In genomic region chrX:130726661-130727060, GRCh38 we compare ENCODE assay signal across 18 cellular contexts.
DNase-seq lines count a peak whose midpoint lies in the region; ATAC-seq, FAIRE-seq and TF ChIP-seq lines count a peak whose summit lies in the region.
"Had no signal": no experiment of that assay in that cellular context is flagged by ENCODE, and none has a peak within 500 bp of the region (broad histone marks: within the 10 kb centered on the region; RNA-seq: fewer than 3 reads in every experiment).

No MANE protein-coding gene starts in this region.

- no peaks in the 10 kb centered on the region for H3K79me2 ChIP-seq in astrocyte (ENCODE audit: insufficient read depth, low read length)

- no peak overlapping the region for H3K27ac ChIP-seq in astrocyte (ENCODE audit: low read depth, low read length)

- H3K9me3 Mint-ChIP-seq in astrocyte (ENCODE audit: unreplicated experiment) = no peaks in the 10 kb centered on the region

- no peak overlapping the region for H2AFZ ChIP-seq in astrocyte (ENCODE audit: low read depth, low read length)

- peak overlapping the region; percentile 85 for H3K27ac Mint-ChIP-seq in astrocyte (ENCODE audit: unreplicated experiment)
- H3K27ac Mint-ChIP-seq: activated CD4-positive, alpha-beta memory T cell treated with anti-CD3 and anti-CD28 coated beads for 36 hours had no signal

- TF ChIP-seq CTCF in astrocyte (IDR thresholded peaks at IDR 0.05; ENCODE audit: insufficient read depth, low read depth, low read length) = no peak

- no peak overlapping the region for H3K9ac ChIP-seq in astrocyte (ENCODE audit: low read length)

- no peaks in the 10 kb centered on the region for H3K27me3 ChIP-seq in astrocyte (ENCODE audit: insufficient read depth, low read length)

- no peak overlapping the region for H3K4me3 Mint-ChIP-seq in astrocyte (ENCODE audit: unreplicated experiment)
- H3K4me3 Mint-ChIP-seq: activated CD4-positive, alpha-beta memory T cell treated with anti-CD3 and anti-CD28 coated beads for 36 hours had no signal

- no peak for TF ChIP-seq POLR2A in GM12891 (IDR thresholded peaks at IDR 0.05; ENCODE audit: low read depth, low read length)

- H3K36me3 Mint-ChIP-seq in astrocyte (ENCODE audit: low read depth, unreplicated experiment) = no peaks in the 10 kb centered on the region

- no peak overlapping the region for H3K4me3 ChIP-seq in astrocyte (ENCODE audit: insufficient read depth, low read depth, low read length)

- H4K20me1 ChIP-seq in astrocyte (ENCODE audit: insufficient read depth, low read length) = no peaks in the 10 kb centered on the region

- H3K4me2 ChIP-seq in astrocyte (ENCODE audit: low read length) = no peak overlapping the region

- peaks cover 27% of the 10 kb centered on the region for H3K4me1 Mint-ChIP-seq in astrocyte (ENCODE audit: low read depth, unreplicated experiment)

- peak; percentile 64 for DNase-seq in AG08395 (ENCODE audit: low spot score)
- peak; percentile 83 for DNase-seq in M059J (ENCODE audit: low read depth)
- DNase-seq in astrocyte (ENCODE audit: low read depth) = peak; percentile 62
- DNase-seq in iris pigment epithelial cell (ENCODE audit: low read depth) = peak; percentile 77
- DNase-seq in GM12891 (ENCODE audit: insufficient read length, low spot score) = no peak
- no peak for DNase-seq in stimulated activated CD4-positive, alpha-beta T cell treated with anti-CD3 and anti-CD28 coated beads, Interleukin-4, amount 100 ng/mL, for 4 hours
- no peak for DNase-seq in urothelium cell line (ENCODE audit: low spot score)
- DNase-seq: activated CD4-positive, alpha-beta memory T cell treated with anti-CD3 and anti-CD28 coated beads for 36 hours; activated gamma-delta T cell; caudate nucleus; COR-L47; NCI-H1417; NCI-H526; small intestine; substantia nigra; T1000 had no signal

- H3K27me3 Mint-ChIP-seq in astrocyte (ENCODE audit: low read depth, unreplicated experiment) = no peaks in the 10 kb centered on the region
- H3K27me3 Mint-ChIP-seq: activated CD4-positive, alpha-beta memory T cell treated with anti-CD3 and anti-CD28 coated beads for 36 hours had no signal

- ATAC-seq in GM18868 (IDR thresholded peaks at IDR 0.05; ENCODE audit: unreplicated experiment) = no peak

- no peaks in the 10 kb centered on the region for H3K4me1 ChIP-seq in astrocyte (ENCODE audit: insufficient read depth, low read length)

- H3K36me3 ChIP-seq in astrocyte (ENCODE audit: insufficient read depth, low read length) = no peaks in the 10 kb centered on the region

- FAIRE-seq in astrocyte (lab: Jason Lieb, UNC) (no peak), GM12891 (lab: Jason Lieb, UNC) (no peak), urothelium cell line (lab: Jason Lieb, UNC) (no peak)
- FAIRE-seq: A204.1, small intestine had no signal

- no peaks in the 10 kb centered on the region for H3K9me3 ChIP-seq in astrocyte (ENCODE audit: insufficient read depth, low read depth, low read length)

TF ChIP-seq in GM12891, 5 proteins besides CTCF, POLR2A, EP300 and RAD21:
- TF ChIP-seq POU2F2 (IDR thresholded peaks at IDR 0.05; ENCODE audit: low read depth, low read length) (no peak), POLR2AphosphoS5 (IDR thresholded peaks at IDR 0.05; ENCODE audit: low read depth, low read length) (no peak), TAF1 (IDR thresholded peaks at IDR 0.05; ENCODE audit: low read depth, low read length) (no peak), PAX5 (IDR thresholded peaks at IDR 0.05; ENCODE audit: insufficient read depth, low read length, severe bottlenecking) (no peak), SPI1 (IDR thresholded peaks at IDR 0.05; ENCODE audit: low read depth, low read length) (no peak)
TF ChIP-seq in GM12891: peak in this region for 0.

Comparison
In these comparisons a context has a peak if more than half of its experiments do, and no peak if none do; other contexts are left out.
1. DNase-seq: peak in AG08395 (single experiment), M059J (single experiment), astrocyte (single experiment) and iris pigment epithelial cell (single experiment); none in GM12891 (single experiment), stimulated activated CD4-positive, alpha-beta T cell treated with anti-CD3 and anti-CD28 coated beads, Interleukin-4, amount 100 ng/mL, for 4 hours (0 of 2) and urothelium cell line (single experiment).